1 cellular context compared by ENCODE assay signal in genomic region chr19:2223959-2224358, GRCh38.
TF ChIP-seq lines count a peak whose summit lies in the region.

No MANE protein-coding gene starts in this region.

TF ChIP-seq in WTC11, 78 proteins besides CTCF, POLR2A, EP300 and RAD21:
- TF ChIP-seq PRDM15 (CRISPR knock-in tag; IDR thresholded peaks at IDR 0.05) (no peak), ELF4 (CRISPR knock-in tag; IDR thresholded peaks at IDR 0.05; ENCODE audit: low read depth) (no peak), RELA (CRISPR knock-in tag; IDR thresholded peaks at IDR 0.05; ENCODE audit: borderline replicate concordance) (no peak), OVOL2 (CRISPR knock-in tag; IDR thresholded peaks at IDR 0.05; ENCODE audit: borderline replicate concordance) (no peak), ATF6 (CRISPR knock-in tag; IDR thresholded peaks at IDR 0.05) (no peak), IRF2 (CRISPR knock-in tag; IDR thresholded peaks at IDR 0.05; ENCODE audit: borderline replicate concordance, low read depth) (no peak), ERG (CRISPR knock-in tag; IDR thresholded peaks at IDR 0.05) (no peak), GABPB1 (CRISPR knock-in tag; IDR thresholded peaks at IDR 0.05) (no peak), CDX4 (CRISPR knock-in tag; IDR thresholded peaks at IDR 0.05; ENCODE audit: borderline replicate concordance) (no peak)
